Comparison of ENCODE assay signal across 11 cellular contexts in the genomic region with DNA sequence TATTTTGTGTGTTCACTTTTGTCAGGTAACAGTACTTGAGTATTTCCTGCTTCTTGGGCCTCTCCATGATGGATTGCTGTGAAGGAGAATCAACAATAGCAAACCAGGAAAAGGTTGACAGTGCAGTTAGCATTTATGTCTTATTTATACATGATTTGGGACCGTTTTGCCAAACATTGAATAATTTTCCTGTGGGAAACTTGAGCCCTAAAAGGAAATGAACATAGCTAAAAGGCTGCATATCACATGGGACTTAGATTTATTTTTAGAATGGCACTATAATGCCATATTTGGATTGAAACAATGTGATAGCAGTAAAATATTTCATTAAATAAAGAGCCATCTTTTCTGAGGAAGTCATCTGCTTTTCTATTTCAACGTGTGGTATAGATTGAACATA. TPM values are rescaled to one million over a fixed set of nuclear protein-coding genes. Genes with fewer than 3 reads are reported as not detected.
DNase-seq lines count a peak whose midpoint lies in the region; ATAC-seq and TF ChIP-seq lines count a peak whose summit lies in the region.
"Had no signal": no experiment of that assay in that cellular context is flagged by ENCODE, and none has a peak within 500 bp of the region (broad histone marks: within the 10 kb centered on the region; RNA-seq: fewer than 3 reads in every experiment).

No MANE protein-coding gene starts in this region.

- peak overlapping the region; percentile 48; the same call in 1 of the 2 replicates for H3K4me2 ChIP-seq in IMR-90 (ENCODE audit: low read depth, low read length)

- dilution Hi-C loops in IMR-90 (cut with HindIII; ENCODE audit: low sequenced_read_pairs, unreplicated experiment): no loop called here

- peak overlapping the region; percentile 57; the same call in 1 of the 2 replicates for H3K27ac ChIP-seq in IMR-90 (ENCODE audit: insufficient read depth, low read length)
- peak overlapping the region; percentile 13 to 47 for H3K27ac ChIP-seq in left lung
- H3K27ac ChIP-seq in thoracic aorta: peak overlapping the region; percentile 65 to 77

- H3K9me3 ChIP-seq in IMR-90 (ENCODE audit: control insufficient read depth, insufficient read depth, low read length): no peaks in the 10 kb centered on the region
- no peaks in the 10 kb centered on the region for H3K9me3 ChIP-seq in left lung
- no peaks in the 10 kb centered on the region for H3K9me3 ChIP-seq in thoracic aorta

- H3K27me3 Mint-ChIP-seq in chondrocyte (ENCODE audit: low read depth): no peaks in the 10 kb centered on the region
- H3K27me3 Mint-ChIP-seq: activated naive CD8-positive, alpha-beta T cell treated with anti-CD3 and anti-CD28 coated beads, Interleukin-2, amount 50 U/mL, for 24 hours; progenitor cell of endocrine pancreas had no signal

- peaks cover 82% of the 10 kb centered on the region for H3K4me1 Mint-ChIP-seq in chondrocyte (ENCODE audit: low read depth)

- H3K4me1 ChIP-seq in IMR-90 (ENCODE audit: control insufficient read depth, insufficient read depth, low read length) (peaks cover 14% of the 10 kb centered on the region), left lung (peaks cover 4 to 16% of the 10 kb centered on the region in 2 donors), thoracic aorta (ENCODE audit: control insufficient read depth in 1 of 2, low read depth in 2 of 2) (peaks cover 52 to 91% of the 10 kb centered on the region in 2 donors)

- H3K14ac ChIP-seq in IMR-90 (replicated peaks; ENCODE audit: low read depth, low read length): peak overlapping the region; percentile 53; the same call in 1 of the 2 replicates

- H3K9me3 Mint-ChIP-seq in chondrocyte (ENCODE audit: low read depth): no peaks in the 10 kb centered on the region
- H3K9me3 Mint-ChIP-seq: activated naive CD8-positive, alpha-beta T cell treated with anti-CD3 and anti-CD28 coated beads, Interleukin-2, amount 50 U/mL, for 24 hours had no signal

- H2AFZ ChIP-seq in IMR-90 (replicated peaks; ENCODE audit: low read length, poor library complexity): no peak overlapping the region

- peaks cover 7% of the 10 kb centered on the region for H3K9me1 ChIP-seq in IMR-90 (ENCODE audit: insufficient read depth, low read length)

- CTCF ChIA-PET in IMR-90 (lab: Yijun Ruan, JAX): interaction anchor here (0.7 to 0.8 kb wide), 2 partner anchors 22 to 41 kb away, joined by 3 to 5 read pairs; no protein-coding TSS in a partner anchor

- peaks cover 6% of the 10 kb centered on the region for H3K36me3 Mint-ChIP-seq in chondrocyte (ENCODE audit: low read depth)

- H3K56ac ChIP-seq in IMR-90 (ENCODE audit: extremely low read depth, insufficient read depth, low read length): no peak overlapping the region

- peaks cover 10 to 16% of the 10 kb centered on the region in 2 experiments for H3K79me1 ChIP-seq in IMR-90 (ENCODE audit: low read depth in 1 of 2, low read length in 2 of 2)

- TF ChIP-seq RAD21 in IMR-90 (IDR thresholded peaks at IDR 0.05; ENCODE audit: low read length): no peak

- no CpG with 5 or more reads among the region's 2 CpGs for WGBS in IMR-90 (ENCODE audit: extremely low coverage in 2 of 2, insufficient read length in 1 of 2), 2 experiments

- peak overlapping the region; percentile 35 to 74; a peak in 3 of 4 replicates for H4K8ac ChIP-seq in IMR-90 (ENCODE audit: low read depth in 2 of 2, low read length in 2 of 2)

- peak overlapping the region; percentile 97; the same call in 1 of the 2 replicates for H3K18ac ChIP-seq in IMR-90 (ENCODE audit: low read depth, low read length)

- H3K27me3 ChIP-seq in IMR-90 (ENCODE audit: control insufficient read depth, insufficient read depth, low read length): no peaks in the 10 kb centered on the region
- H3K27me3 ChIP-seq in left lung: no peaks in the 10 kb centered on the region
- H3K27me3 ChIP-seq in thoracic aorta (replicated peaks; ENCODE audit: insufficient read depth): no peaks in the 10 kb centered on the region

- peak; percentile 60 for DNase-seq in IMR-90
- DNase-seq in chondrocyte (ENCODE audit: low spot score): no peak
- DNase-seq in left lung: no peak
- DNase-seq in thoracic aorta (ENCODE audit: low spot score): no peak
- DNase-seq: activated naive CD8-positive, alpha-beta T cell treated with anti-CD3 and anti-CD28 coated beads, Interleukin-2, amount 50 U/mL, for 24 hours; DMS79; NCI-H146 had no signal

- peak overlapping the region; percentile 35; the same call in 1 of the 2 replicates for H2BK20ac ChIP-seq in IMR-90 (ENCODE audit: low read depth, low read length)

- no TSS peak for BruUV-seq in IMR-90 (replicated peaks; lab: Mats Ljungman, UMichigan)

- H4K91ac ChIP-seq in IMR-90 (ENCODE audit: insufficient read depth, low read depth, low read length): peak overlapping the region; percentile 70

- H3K9ac ChIP-seq in IMR-90 (ENCODE audit: low read depth, low read length): no peak overlapping the region; the same call in 1 of the 2 replicates

- peak overlapping the region; percentile 81 for H2BK120ac ChIP-seq in IMR-90 (ENCODE audit: low read depth, low read length)

- peak overlapping the region; percentile 64; the same call in 1 of the 2 replicates for H4K5ac ChIP-seq in IMR-90 (ENCODE audit: low read depth, low read length)

- H3K4me3 Mint-ChIP-seq in chondrocyte (ENCODE audit: unreplicated experiment): no peak overlapping the region
- H3K4me3 Mint-ChIP-seq: activated naive CD8-positive, alpha-beta T cell treated with anti-CD3 and anti-CD28 coated beads, Interleukin-2, amount 50 U/mL, for 24 hours had no signal

- no peaks in the 10 kb centered on the region for H3K36me3 ChIP-seq in IMR-90 (ENCODE audit: control insufficient read depth, insufficient read depth, low read length)
- no peaks in the 10 kb centered on the region for H3K36me3 ChIP-seq in left lung
- H3K36me3 ChIP-seq in thoracic aorta: no peaks in the 10 kb centered on the region

- TF ChIP-seq POLR2A in IMR-90 (IDR thresholded peaks at IDR 0.05; ENCODE audit: low read depth, low read length): no peak

- intact Hi-C loops in IMR-90 (cut with micrococcal nuclease): no loop called here
- intact Hi-C loops in left lung (cut with DNase I): no loop called here

- H2AK5ac ChIP-seq in IMR-90 (ENCODE audit: low read depth, low read length): no peak overlapping the region

- in situ Hi-C loops in IMR-90 (cut with MboI; ENCODE audit: low sequenced_read_pairs): no loop called here

- no peak overlapping the region for H3K4me3 ChIP-seq in IMR-90 (ENCODE audit: insufficient read depth, low read depth, low read length)
- H3K4me3 ChIP-seq in left lung: no peak overlapping the region
- no peak overlapping the region for H3K4me3 ChIP-seq in thoracic aorta

- no peaks in the 10 kb centered on the region for H4K20me1 ChIP-seq in IMR-90 (ENCODE audit: insufficient read depth, low read length)

- POLR2A ChIA-PET in IMR-90 (lab: Charles Lee; ENCODE audit: unreplicated experiment): no interaction called here

- peak overlapping the region; percentile 53; the same call in 1 of the 2 replicates for H3K23ac ChIP-seq in IMR-90 (ENCODE audit: low read depth, low read length)

- TF ChIP-seq CTCF in IMR-90 (conservative IDR thresholded peaks at IDR 0.05; ENCODE audit: low read depth, low read length) (no peak), chondrocyte (IDR thresholded peaks at IDR 0.05) (no peak), left lung (IDR thresholded peaks at IDR 0.05) (no peak), thoracic aorta (IDR thresholded peaks at IDR 0.05) (no peak)

- ATAC-seq in IMR-90 (ENCODE audit: low read depth) (peak; percentile 22), left lung (peak; percentile 15), thoracic aorta (ENCODE audit: insufficient number of reproducible peaks, low FRiP score, low read depth) (peak; percentile 65), GM21717 (IDR thresholded peaks at IDR 0.05; ENCODE audit: unreplicated experiment) (no peak), GM21381 (IDR thresholded peaks at IDR 0.05; ENCODE audit: unreplicated experiment) (no peak), GM19328 (IDR thresholded peaks at IDR 0.05; ENCODE audit: unreplicated experiment) (no peak)
- ATAC-seq: activated naive CD8-positive, alpha-beta T cell treated with anti-CD3 and anti-CD28 coated beads, Interleukin-2, amount 50 U/mL, for 24 hours had no signal

- H2BK5ac ChIP-seq in IMR-90 (ENCODE audit: low read depth, low read length, poor library complexity, severe bottlenecking): peak overlapping the region; percentile 94

- peak overlapping the region; percentile 66; the same call in 1 of the 2 replicates for H3K4ac ChIP-seq in IMR-90 (ENCODE audit: low read depth, low read length)

- peak overlapping the region; percentile 84; the same call in 1 of the 3 replicates for H2BK15ac ChIP-seq in IMR-90 (ENCODE audit: low read depth, low read length)

- H3K27ac Mint-ChIP-seq in chondrocyte (ENCODE audit: unreplicated experiment): peak overlapping the region; percentile 91
- H3K27ac Mint-ChIP-seq: activated naive CD8-positive, alpha-beta T cell treated with anti-CD3 and anti-CD28 coated beads, Interleukin-2, amount 50 U/mL, for 24 hours; progenitor cell of endocrine pancreas had no signal

- H2AK9ac ChIP-seq in IMR-90 (replicated peaks; ENCODE audit: low read depth, low read length, poor library complexity): no peak overlapping the region

TF ChIP-seq in IMR-90, 13 proteins besides CTCF, POLR2A, EP300 and RAD21:
- no peak for TF ChIP-seq RCOR1 (IDR thresholded peaks at IDR 0.05; ENCODE audit: insufficient replicate concordance, low read length)
- TF ChIP-seq CHD1 (IDR thresholded peaks at IDR 0.05; ENCODE audit: low read depth, low read length): no peak
- TF ChIP-seq MXI1 (IDR thresholded peaks at IDR 0.05; ENCODE audit: borderline replicate concordance, low read depth, low read length): no peak
- no peak for TF ChIP-seq USF2 (IDR thresholded peaks at IDR 0.05; ENCODE audit: low read depth, low read length)
TF ChIP-seq in IMR-90: peak in this region for 0.

RNA-seq across cellular contexts. Expression of gene GPR21, which starts 15.3 kb away (rescaled TPM):
- 0.28 and 0.90 TPM in 2 replicates for total RNA-seq in IMR-90 (2012; rRNA removed)
- polyA plus RNA-seq in IMR-90 (2012; rRNA removed): not detected in 2 replicates
- 0.11 TPM in 1 of 2 replicates, not detected in the other for polyA plus RNA-seq in IMR-90 (2012; cell fraction: cytosol; rRNA removed)
- 0.22 and 0.58 TPM in 2 replicates for polyA plus RNA-seq in IMR-90 (2012; cell fraction: nucleus; rRNA removed; ENCODE audit: low replicate concordance)
- 3.9 to 5.5 TPM (median 4.8 TPM) in 3 replicates for total RNA-seq in chondrocyte
- under 1 TPM; 0.37 to 0.41 TPM for total RNA-seq in left lung
- total RNA-seq in thoracic aorta: 1 to 10 TPM in 1 of 2 donors, not detected in 1; 6.4 TPM

Comparison
In these comparisons a context has a peak if more than half of its experiments do, and no peak if none do; other contexts are left out.
1. ATAC-seq: peak in IMR-90 (single experiment), left lung (single experiment) and thoracic aorta (single experiment); none in GM21717 (single experiment), GM21381 (single experiment) and GM19328 (single experiment).
2. Peak in every context shown above with its lines, with median percentiles within 50 percentile points of each other: H3K27ac ChIP-seq.